9 cellular contexts compared by ENCODE assay signal in the genomic region with DNA sequence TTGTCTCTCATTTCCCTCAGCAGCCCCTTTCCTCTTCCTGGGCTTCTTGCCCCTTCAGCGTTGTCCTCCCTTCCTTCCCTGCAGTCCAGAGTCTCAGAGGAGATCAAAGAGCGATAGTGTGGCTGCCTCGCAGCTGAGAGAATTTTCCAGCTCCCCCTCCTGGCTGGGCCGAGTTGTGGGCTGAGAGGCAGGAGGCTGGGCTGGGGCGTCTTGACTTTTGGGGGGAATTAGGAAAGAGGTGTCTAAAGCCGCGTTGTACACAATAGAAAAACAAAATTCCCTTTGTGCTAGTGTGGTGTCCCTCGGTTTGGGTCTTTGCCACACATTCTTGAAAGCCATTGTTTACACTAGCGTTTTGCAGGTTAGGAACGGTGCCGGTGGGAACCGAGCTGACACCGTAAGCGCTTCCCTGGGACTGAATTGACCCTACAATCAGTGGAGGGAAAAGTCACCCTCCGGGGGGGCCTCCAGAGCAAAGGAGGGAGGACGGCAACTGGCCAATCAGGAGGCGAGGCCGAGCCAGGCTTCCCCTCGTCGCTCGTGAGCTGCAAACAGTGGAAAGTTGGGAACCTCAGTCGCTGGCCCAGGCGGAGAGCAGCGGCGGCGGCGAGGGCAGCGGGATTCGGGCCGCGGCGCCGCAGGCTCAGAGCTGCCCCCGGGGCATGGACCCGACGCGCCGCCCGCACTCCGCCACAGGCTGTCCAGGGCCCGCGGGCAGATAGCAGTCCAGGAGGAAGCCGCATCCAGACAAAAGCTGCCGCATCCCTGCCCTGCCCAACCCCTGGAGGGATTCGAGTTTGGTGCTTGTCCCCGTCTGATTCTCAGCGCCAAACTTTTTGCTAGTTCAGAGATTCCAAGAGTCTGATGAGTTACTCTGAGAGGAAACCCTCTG. TPM values are rescaled to one million over a fixed set of nuclear protein-coding genes. Genes with fewer than 3 reads are reported as not detected.
DNase-seq lines count a peak whose midpoint lies in the region; TF ChIP-seq lines count a peak whose summit lies in the region.
"Had no signal": no experiment of that assay in that cellular context is flagged by ENCODE, and none has a peak within 500 bp of the region (broad histone marks: within the 10 kb centered on the region; RNA-seq: fewer than 3 reads in every experiment).

A gene (plus strand): TSS at position 574 of the 892 bp plus-strand sequence. CDS start 389 bp downstream, outside the sequence.

- H3K9ac ChIP-seq in stomach smooth muscle (ENCODE audit: low read length in 2 of 2): peak within 1 kb of the TSS; percentile 43 to 55
- H3K9ac ChIP-seq: BLaER1 treated with 17β-estradiol and CSF1 and Interleukin-3, amounts not matched to agents 10 nM and 100 nM had no signal

- H3K36me3 ChIP-seq in stomach smooth muscle (ENCODE audit: control insufficient read depth in 2 of 2, insufficient read depth in 2 of 2, low read length in 2 of 2): no peaks in the 10 kb centered on the region
- H3K36me3 ChIP-seq: BLaER1 treated with 17β-estradiol and CSF1 and Interleukin-3, amounts not matched to agents 10 nM and 100 nM had no signal

- no peaks in the 10 kb centered on the region for H3K4me1 ChIP-seq in stomach smooth muscle (ENCODE audit: control insufficient read depth, insufficient read depth, low read length)
- H3K4me1 ChIP-seq: BLaER1 treated with 17β-estradiol and CSF1 and Interleukin-3, amounts not matched to agents 10 nM and 100 nM had no signal

- H3K27me3 Mint-ChIP-seq in endothelial cell (ENCODE audit: unreplicated experiment): no peaks in the 10 kb centered on the region

- H3K9me3 ChIP-seq in stomach smooth muscle (ENCODE audit: control insufficient read depth in 2 of 2, low read length in 2 of 2): no peaks in the 10 kb centered on the region

- H3K27ac Mint-ChIP-seq in endothelial cell (ENCODE audit: unreplicated experiment): peak within 1 kb of the TSS; percentile 90

- no peaks in the 10 kb centered on the region for H3K36me3 Mint-ChIP-seq in endothelial cell (ENCODE audit: low read depth, unreplicated experiment)

- TF ChIP-seq CTCF in WI38 (IDR thresholded peaks at IDR 0.05; ENCODE audit: low read depth, low read length) (peak; percentile 19; the same call in 1 of the 2 replicates), endothelial cell (IDR thresholded peaks at IDR 0.05; ENCODE audit: unreplicated experiment) (no peak)

- H3K4me1 Mint-ChIP-seq in endothelial cell (ENCODE audit: unreplicated experiment): peaks cover 25% of the 10 kb centered on the region

- peak; percentile 57 to 75 (median 65) for DNase-seq in NCI-H1417 (lab: John Stamatoyannopoulos, UW)
- no peak for DNase-seq in NCI-H1417 treated with DMSO at 0.1 percent for 48 hours (lab: John Stamatoyannopoulos, UW)
- DNase-seq in NCI-H128 (lab: John Stamatoyannopoulos, UW; ENCODE audit: unreplicated experiment): peak; percentile 39
- peak; percentile 69 for DNase-seq in endothelial cell (ENCODE audit: low spot score)
- peak; percentile 47 to 84 for DNase-seq in lung microvascular endothelial cell (ENCODE audit: low read depth in 2 of 2)
- DNase-seq in NK-92 (lab: John Stamatoyannopoulos, UW; ENCODE audit: unreplicated experiment): no peak

- peaks cover 0 to 3% of the 10 kb centered on the region in 2 donors for H3K27me3 ChIP-seq in stomach smooth muscle (ENCODE audit: control insufficient read depth in 1 of 2, insufficient read depth in 2 of 2, low read length in 2 of 2)
- H3K27me3 ChIP-seq: BLaER1 treated with 17β-estradiol and CSF1 and Interleukin-3, amounts not matched to agents 10 nM and 100 nM had no signal

- peak within 1 kb of the TSS; percentile 88 for H3K4me3 Mint-ChIP-seq in endothelial cell (ENCODE audit: unreplicated experiment)

- H3K27ac ChIP-seq in stomach smooth muscle (ENCODE audit: low read length): no peak within 1 kb of the TSS
- H3K27ac ChIP-seq: BLaER1 treated with 17β-estradiol and CSF1 and Interleukin-3, amounts not matched to agents 10 nM and 100 nM had no signal

- H3K4me3 ChIP-seq in WI38 (ENCODE audit: low read depth, low read length): peak within 1 kb of the TSS; percentile 59
- peak within 1 kb of the TSS; percentile 62 to 77 for H3K4me3 ChIP-seq in stomach smooth muscle (ENCODE audit: low read length in 2 of 2)
- H3K4me3 ChIP-seq: BLaER1 treated with 17β-estradiol and CSF1 and Interleukin-3, amounts not matched to agents 10 nM and 100 nM had no signal

- no peaks in the 10 kb centered on the region for H3K9me3 Mint-ChIP-seq in endothelial cell (ENCODE audit: unreplicated experiment)

RNA-seq across cellular contexts. Expression of the gene that starts here (rescaled TPM):
- total RNA-seq in endothelial cell (ENCODE audit: unreplicated experiment) (22.2 TPM), lung microvascular endothelial cell (4.4 and 13.3 TPM in 2 replicates)

Comparison
In these comparisons a context has a peak if more than half of its experiments do, and no peak if none do; other contexts are left out.
1. DNase-seq: peak in NCI-H1417 (3 of 3), NCI-H128 (single experiment), endothelial cell (single experiment) and lung microvascular endothelial cell (2 of 2); none in NCI-H1417 treated with DMSO at 0.1 percent for 48 hours (single experiment) and NK-92 (single experiment).